13 cellular contexts compared by ENCODE assay signal in genomic region chr2:227480528-227480927, GRCh38. TPM values are rescaled to one million over a fixed set of nuclear protein-coding genes. Genes with fewer than 3 reads are reported as not detected.
A peak's percentile ranks its signal among the peaks of the same experiment; 100 is the strongest.
DNase-seq lines count a peak whose midpoint lies in the region; TF ChIP-seq lines count a peak whose summit lies in the region.
"Had no signal": no experiment of that assay in that cellular context is flagged by ENCODE, and none has a peak within 500 bp of the region (broad histone marks: within the 10 kb centered on the region; RNA-seq: fewer than 3 reads in every experiment).

No MANE protein-coding gene starts in this region.

- TF ChIP-seq CTCF in HFFc6 (IDR thresholded peaks at IDR 0.05) (no peak), PC-9 (conservative IDR thresholded peaks at IDR 0.05) (no peak), progenitor cell of endocrine pancreas (IDR thresholded peaks at IDR 0.05; ENCODE audit: unreplicated experiment) (no peak)

- H3K36me3 Mint-ChIP-seq in T-helper 2 cell treated with Interferon-gamma antibody and Interleukin-4, amounts not matched to agents 5 μg/mL and 100 μg/mL, for 36 hours (ENCODE audit: low read depth): peaks cover 15% of the 10 kb centered on the region
- H3K36me3 Mint-ChIP-seq in HFFc6 (ENCODE audit: low read depth) (peaks cover 8% of the 10 kb centered on the region), progenitor cell of endocrine pancreas (ENCODE audit: insufficient read depth) (peaks cover 8% of the 10 kb centered on the region)

- H3K9me3 Mint-ChIP-seq in T-helper 2 cell treated with Interferon-gamma antibody and Interleukin-4, amounts not matched to agents 5 μg/mL and 100 μg/mL, for 36 hours: peaks cover 7% of the 10 kb centered on the region
- peaks cover 2% of the 10 kb centered on the region for H3K9me3 Mint-ChIP-seq in HFFc6
- H3K9me3 Mint-ChIP-seq in progenitor cell of endocrine pancreas (ENCODE audit: low read depth): peaks cover under 1% of the 10 kb centered on the region

- CTCF ChIA-PET in PC-9 (lab: Charles Lee): interaction anchor here (0.6 kb wide), 1 partner anchor 642 kb away, joined by 7 read pairs; no protein-coding TSS in a partner anchor

- intact Hi-C loops in PC-9 (cut with micrococcal nuclease; ENCODE audit: unreplicated experiment): loop anchor here (5.0 kb wide), 1 partner anchor 287 kb away; no protein-coding TSS in a partner anchor

- H4K20me1 ChIP-seq in PC-9 (ENCODE audit: insufficient read depth): peaks cover 60% of the 10 kb centered on the region

- no peaks in the 10 kb centered on the region for H3K9me3 ChIP-seq in PC-9 (ENCODE audit: insufficient read depth, low read depth)
- H3K9me3 ChIP-seq: adrenal gland had no signal

- peaks cover 30% of the 10 kb centered on the region for H3F3A ChIP-seq in PC-9 (ENCODE audit: insufficient read depth, low read depth)

- no peaks in the 10 kb centered on the region for H3K27me3 ChIP-seq in PC-9 (ENCODE audit: insufficient read depth, low read depth)
- H3K27me3 ChIP-seq: adrenal gland, left lung had no signal

- H3K4me2 ChIP-seq in PC-9: no peak overlapping the region

- peaks cover 33% of the 10 kb centered on the region for H3K4me1 Mint-ChIP-seq in T-helper 2 cell treated with Interferon-gamma antibody and Interleukin-4, amounts not matched to agents 5 μg/mL and 100 μg/mL, for 36 hours (ENCODE audit: low read depth)
- peaks cover 77% of the 10 kb centered on the region for H3K4me1 Mint-ChIP-seq in HFFc6 (ENCODE audit: low read depth)
- peaks cover 11% of the 10 kb centered on the region for H3K4me1 Mint-ChIP-seq in progenitor cell of endocrine pancreas (ENCODE audit: low read depth)

- peak overlapping the region; percentile 67 for H3K27ac Mint-ChIP-seq in T-helper 2 cell treated with Interferon-gamma antibody and Interleukin-4, amounts not matched to agents 5 μg/mL and 100 μg/mL, for 36 hours
- H3K27ac Mint-ChIP-seq in HFFc6: peak overlapping the region; percentile 10; the same call in 1 of the 2 replicates
- peak overlapping the region; percentile 29 for H3K27ac Mint-ChIP-seq in progenitor cell of endocrine pancreas

- no peak overlapping the region for H3K4me3 ChIP-seq in PC-9
- H3K4me3 ChIP-seq: adrenal gland, left lung had no signal

- peaks cover 100% of the 10 kb centered on the region for H3K79me2 ChIP-seq in PC-9 (ENCODE audit: low read depth)

- no peaks in the 10 kb centered on the region for H3K9me2 ChIP-seq in PC-9 (ENCODE audit: insufficient read depth)

- H2AFZ ChIP-seq in PC-9: no peak overlapping the region

- BruUV-seq in PC-9 (replicated peaks; lab: Mats Ljungman, UMichigan): no TSS peak

- DNase-seq in T-helper 2 cell treated with Interferon-gamma antibody and Interleukin-4, amounts not matched to agents 5 μg/mL and 100 μg/mL, for 36 hours (ENCODE audit: low spot score): no peak
- DNase-seq in T-helper 2 cell (no peak), HFFc6 (no peak), PC-9 (no peak), progenitor cell of endocrine pancreas (ENCODE audit: low spot score, unreplicated experiment) (no peak), middle frontal gyrus (ENCODE audit: extremely low spot score, low spot score) (no peak), D341Med (ENCODE audit: low spot score) (no peak), NCI-H2227 treated with DMSO at 0.1 percent for 48 hours (lab: John Stamatoyannopoulos, UW) (no peak)
- DNase-seq: 8988T, adrenal gland, GDM1, left lung, substantia nigra had no signal

- H3K4me3 Mint-ChIP-seq in T-helper 2 cell treated with Interferon-gamma antibody and Interleukin-4, amounts not matched to agents 5 μg/mL and 100 μg/mL, for 36 hours: peak overlapping the region; percentile 11
- H3K4me3 Mint-ChIP-seq in HFFc6 (no peak overlapping the region), progenitor cell of endocrine pancreas (ENCODE audit: low read depth) (no peak overlapping the region)

- no peaks in the 10 kb centered on the region for H3K27me3 Mint-ChIP-seq in T-helper 2 cell treated with Interferon-gamma antibody and Interleukin-4, amounts not matched to agents 5 μg/mL and 100 μg/mL, for 36 hours (ENCODE audit: low read depth)
- no peaks in the 10 kb centered on the region for H3K27me3 Mint-ChIP-seq in HFFc6 (ENCODE audit: insufficient read depth)
- no peaks in the 10 kb centered on the region for H3K27me3 Mint-ChIP-seq in progenitor cell of endocrine pancreas

- POLR2A ChIA-PET in PC-9 (lab: Charles Lee; ENCODE audit: unreplicated experiment): interaction anchor here (0.6 kb wide), 1 partner anchor 14 kb away, joined by 4 read pairs; no protein-coding TSS in a partner anchor

- H3K27ac ChIP-seq in PC-9: 0 out of 2 replicates have a peak overlapping the region, but pooled peaks have one; percentile 17
- H3K27ac ChIP-seq: left lung had no signal

- peaks cover 19% of the 10 kb centered on the region for H3K36me3 ChIP-seq in PC-9 (ENCODE audit: low read depth)
- H3K36me3 ChIP-seq: adrenal gland, left lung had no signal

- H3K4me1 ChIP-seq in PC-9 (replicated peaks; ENCODE audit: insufficient read depth): peaks cover 55% of the 10 kb centered on the region

RNA-seq across cellular contexts. Expression of gene AGFG1, which starts 8.6 kb away (rescaled TPM):
- total RNA-seq in HFFc6 (2021; fragmentation: NEBNext Ultra II Directional; extraction: Animal tissue kit (Norgen Biotek cat#: 25700)): 100 to 1,000 TPM in 1 of 6 experiments, 10 to 100 TPM in 5; 62.3 to 105 (median 74.0) TPM
- total RNA-seq in PC-9 (2021) (82.8 and 119 TPM in 2 replicates), progenitor cell of endocrine pancreas (74.5 and 82.2 TPM in 2 replicates)

Comparison
In these comparisons a context has a peak if more than half of its experiments do, and no peak if none do; other contexts are left out.
1. H3K27ac Mint-ChIP-seq: peak in every context shown above with its lines; median percentile 67 in T-helper 2 cell treated with Interferon-gamma antibody and Interleukin-4, amounts not matched to agents 5 μg/mL and 100 μg/mL, for 36 hours; 29 in progenitor cell of endocrine pancreas; 10 in HFFc6.